Comparison of ENCODE assay signal across 10 cellular contexts in genomic region chr14:90726656-90727055, GRCh38.
DNase-seq lines count a peak whose midpoint lies in the region; ATAC-seq and TF ChIP-seq lines count a peak whose summit lies in the region.
"Had no signal": no experiment of that assay in that cellular context is flagged by ENCODE, and none has a peak within 500 bp of the region (broad histone marks: within the 10 kb centered on the region; RNA-seq: fewer than 3 reads in every experiment).

No MANE protein-coding gene starts in this region.

- H3K4me3 ChIP-seq in A673 (ENCODE audit: low read depth, low read length, poor library complexity, severe bottlenecking) (no peak overlapping the region), dorsolateral prefrontal cortex (peak overlapping the region in 56 of 59 donors; percentile 1 to 60 (median 34))

- intact Hi-C loops in A673 (cut with micrococcal nuclease; ENCODE audit: unreplicated experiment), result no loop called here
- intact Hi-C loops in dorsolateral prefrontal cortex (cut with DNase I), result no loop called here

- peak; percentile 56 for TF ChIP-seq CTCF in A673 (conservative IDR thresholded peaks at IDR 0.05; ENCODE audit: low read depth, low read length)
- TF ChIP-seq CTCF in dorsolateral prefrontal cortex (IDR thresholded peaks at IDR 0.05 in 54 of 56, conservative IDR thresholded peaks at IDR 0.05 in 2 of 56; ENCODE audit: low read depth in 1 of 56, partially characterized antibody in 56 of 56), result peak in 52 of 56 donors; percentile 19 to 63 (median 43)

- CTCF ChIA-PET in A673 (lab: Charles Lee), result no interaction called here

- ATAC-seq in HG02798 (IDR thresholded peaks at IDR 0.05; ENCODE audit: poor library complexity, unreplicated experiment), result no peak

- peaks cover 5% of the 10 kb centered on the region for H3K4me1 ChIP-seq in A673 (ENCODE audit: insufficient read depth, low read length, poor library complexity, severe bottlenecking)

- H3K9me3 ChIP-seq in A673 (ENCODE audit: low read depth, low read length, poor library complexity, severe bottlenecking), result no peaks in the 10 kb centered on the region

- no peaks in the 10 kb centered on the region for H3K27me3 ChIP-seq in A673 (replicated peaks; ENCODE audit: insufficient read depth, low read depth, low read length, poor library complexity)
- no peaks in the 10 kb centered on the region for H3K27me3 ChIP-seq in dorsolateral prefrontal cortex

- BruUV-seq in A673 (replicated peaks; lab: Mats Ljungman, UMichigan), result no TSS peak

- POLR2A ChIA-PET in A673 (lab: Charles Lee; ENCODE audit: low non-redundant PET), result no interaction called here

- DNase-seq in A673 (ENCODE audit: low spot score) (peak; percentile 82), NCI-H146 (lab: John Stamatoyannopoulos, UW) (peak; percentile 63), dorsolateral prefrontal cortex (peak in 8 of 10 donors; percentile 52 to 83 (median 69)), middle frontal gyrus (ENCODE audit: extremely low spot score, low spot score) (peak; percentile 52), NCI-H774 (lab: John Stamatoyannopoulos, UW) (no peak), T-helper 9 cell (no peak)
- DNase-seq in stimulated activated CD4-positive, alpha-beta T cell treated with anti-CD3 and anti-CD28 coated beads, Interleukin-4, amount 100 ng/mL, for 24 hours, result no peak
- DNase-seq: DND-41, T-helper 2 cell had no signal

- H3K36me3 ChIP-seq in A673 (ENCODE audit: insufficient read depth, low read length, poor library complexity, severe bottlenecking), result no peaks in the 10 kb centered on the region

- H3K27ac ChIP-seq in A673 (ENCODE audit: low read depth, low read length, poor library complexity, severe bottlenecking) (no peak overlapping the region), dorsolateral prefrontal cortex (peak overlapping the region; percentile 19 to 97 (median 86))

Comparison
In these comparisons a context has a peak if more than half of its experiments do, and no peak if none do; other contexts are left out.
1. DNase-seq: peak in A673 (single experiment), NCI-H146 (single experiment), dorsolateral prefrontal cortex (8 of 10) and middle frontal gyrus (single experiment); none in NCI-H774 (single experiment), stimulated activated CD4-positive, alpha-beta T cell treated with anti-CD3 and anti-CD28 coated beads, Interleukin-4, amount 100 ng/mL, for 24 hours (single experiment) and T-helper 9 cell (single experiment).